10 cellular contexts compared by ENCODE assay signal in genomic region chrX:39969099-39969825, GRCh38.
DNase-seq lines count a peak whose midpoint lies in the region; ATAC-seq and TF ChIP-seq lines count a peak whose summit lies in the region.
"Had no signal": no experiment of that assay in that cellular context is flagged by ENCODE, and none has a peak within 500 bp of the region (broad histone marks: within the 10 kb centered on the region; RNA-seq: fewer than 3 reads in every experiment).

No MANE protein-coding gene starts in this region.

- intact Hi-C loops in left ventricle myocardium inferior (cut with micrococcal nuclease): no loop called here

- H3K9me3 ChIP-seq in left ventricle myocardium inferior (replicated peaks) (no peaks in the 10 kb centered on the region), right atrium auricular region (peaks cover 0 to 19% of the 10 kb centered on the region in 2 donors), esophagus (ENCODE audit: control insufficient read depth in 2 of 2, insufficient read depth in 1 of 2, low read depth in 1 of 2, low read length in 1 of 2) (peaks cover 0 to 4% of the 10 kb centered on the region in 2 donors), upper lobe of left lung (peaks cover 0 to 14% (median 0%) of the 10 kb centered on the region in 4 donors)
- H3K9me3 ChIP-seq: adrenal gland had no signal

- peaks cover 23% of the 10 kb centered on the region for H3K4me1 Mint-ChIP-seq in T-helper 1 cell treated with Interleukin-12 subunit alpha and Interleukin-12 subunit beta and Interleukin-4 antibody, amounts not matched to agents 30 μg/mL and 1 μg/mL, for 36 hours (ENCODE audit: low read depth)

- DNase-seq in left ventricle myocardium inferior (no peak), right atrium auricular region (ENCODE audit: low spot score) (no peak), upper lobe of left lung (peak; percentile 29 to 39), SKM-1 (lab: John Stamatoyannopoulos, UW; ENCODE audit: unreplicated experiment) (no peak)
- DNase-seq: NCI-H1694 had no signal

- H3K36me3 ChIP-seq in left ventricle myocardium inferior: no peaks in the 10 kb centered on the region
- no peaks in the 10 kb centered on the region for H3K36me3 ChIP-seq in right atrium auricular region
- no peaks in the 10 kb centered on the region for H3K36me3 ChIP-seq in esophagus (ENCODE audit: control insufficient read depth in 2 of 2, insufficient read depth in 2 of 2, low read length in 1 of 2)
- no peaks in the 10 kb centered on the region for H3K36me3 ChIP-seq in upper lobe of left lung
- H3K36me3 ChIP-seq: adrenal gland had no signal

- peak overlapping the region; percentile 76 for H3K27ac ChIP-seq in left ventricle myocardium inferior (replicated peaks)
- H3K27ac ChIP-seq in right atrium auricular region: no peak overlapping the region
- peak overlapping the region; percentile 12 to 42 for H3K27ac ChIP-seq in esophagus (ENCODE audit: low read depth in 2 of 2, low read length in 1 of 2)
- H3K27ac ChIP-seq in upper lobe of left lung: peak overlapping the region; percentile 18 to 44 (median 30)

- WGBS in esophagus, 2 donors: 49 to 68% methylated on average over 16 of the region's 16 CpGs
- WGBS in upper lobe of left lung, 2 donors: 51% methylated on average over 14 of the region's 16 CpGs; no CpG with 5 or more reads in 1 of the 2 donors

- ATAC-seq in upper lobe of left lung (ENCODE audit: low FRiP score in 2 of 2) (no peak), GM18858 (IDR thresholded peaks at IDR 0.05; ENCODE audit: unreplicated experiment) (no peak)
- no peak for ATAC-seq in activated CD4-positive, CD25-positive, alpha-beta regulatory T cell treated with anti-CD3 and anti-CD28 coated beads, Interleukin-2, amount 50 U/mL, for 24 hours

- H3K27ac Mint-ChIP-seq in T-helper 1 cell treated with Interleukin-12 subunit alpha and Interleukin-12 subunit beta and Interleukin-4 antibody, amounts not matched to agents 30 μg/mL and 1 μg/mL, for 36 hours: peak overlapping the region; percentile 72

- no peak for TF ChIP-seq POLR2A in upper lobe of left lung (IDR thresholded peaks at IDR 0.05)

- H3K9me3 Mint-ChIP-seq in T-helper 1 cell treated with Interleukin-12 subunit alpha and Interleukin-12 subunit beta and Interleukin-4 antibody, amounts not matched to agents 30 μg/mL and 1 μg/mL, for 36 hours: peaks cover 7% of the 10 kb centered on the region

- peaks cover 5% of the 10 kb centered on the region for H3K36me3 Mint-ChIP-seq in T-helper 1 cell treated with Interleukin-12 subunit alpha and Interleukin-12 subunit beta and Interleukin-4 antibody, amounts not matched to agents 30 μg/mL and 1 μg/mL, for 36 hours (ENCODE audit: low read depth)

- TF ChIP-seq CTCF in left ventricle myocardium inferior (IDR thresholded peaks at IDR 0.05; ENCODE audit: borderline replicate concordance) (no peak), right atrium auricular region (IDR thresholded peaks at IDR 0.05) (no peak), upper lobe of left lung (IDR thresholded peaks at IDR 0.05) (no peak)

- no peaks in the 10 kb centered on the region for H3K27me3 ChIP-seq in left ventricle myocardium inferior (ENCODE audit: low read depth)
- no peaks in the 10 kb centered on the region for H3K27me3 ChIP-seq in right atrium auricular region
- H3K27me3 ChIP-seq in esophagus (ENCODE audit: control insufficient read depth in 1 of 2, insufficient read depth in 2 of 2, low read length in 2 of 2): no peaks in the 10 kb centered on the region
- H3K27me3 ChIP-seq in upper lobe of left lung: no peaks in the 10 kb centered on the region

- no peaks in the 10 kb centered on the region for H3K27me3 Mint-ChIP-seq in T-helper 1 cell treated with Interleukin-12 subunit alpha and Interleukin-12 subunit beta and Interleukin-4 antibody, amounts not matched to agents 30 μg/mL and 1 μg/mL, for 36 hours (ENCODE audit: low read depth)

- no peak for TF ChIP-seq EP300 in upper lobe of left lung (IDR thresholded peaks at IDR 0.05)

- H3K4me3 Mint-ChIP-seq in T-helper 1 cell treated with Interleukin-12 subunit alpha and Interleukin-12 subunit beta and Interleukin-4 antibody, amounts not matched to agents 30 μg/mL and 1 μg/mL, for 36 hours: no peak overlapping the region

- no peak overlapping the region for H3K4me3 ChIP-seq in left ventricle myocardium inferior
- H3K4me3 ChIP-seq in right atrium auricular region: no peak overlapping the region
- no peak overlapping the region for H3K4me3 ChIP-seq in esophagus (ENCODE audit: low read depth in 1 of 2, low read length in 2 of 2)
- H3K4me3 ChIP-seq in upper lobe of left lung: no peak overlapping the region
- H3K4me3 ChIP-seq: adrenal gland had no signal

- H3K4me1 ChIP-seq in left ventricle myocardium inferior: peaks cover 6% of the 10 kb centered on the region
- H3K4me1 ChIP-seq in right atrium auricular region: no peaks in the 10 kb centered on the region
- peaks cover 0 to 4% of the 10 kb centered on the region in 2 donors for H3K4me1 ChIP-seq in esophagus (ENCODE audit: control insufficient read depth in 2 of 2, insufficient read depth in 2 of 2, low read length in 1 of 2)
- H3K4me1 ChIP-seq in upper lobe of left lung: peaks cover 0 to 8% (median 3%) of the 10 kb centered on the region in 4 donors
- H3K4me1 ChIP-seq: adrenal gland had no signal

Comparison
In these comparisons a context has a peak if more than half of its experiments do, and no peak if none do; other contexts are left out.
1. H3K27ac ChIP-seq: peak in left ventricle myocardium inferior (single experiment), esophagus (2 of 2) and upper lobe of left lung (4 of 4); none in right atrium auricular region (0 of 2).
2. DNase-seq: peak in upper lobe of left lung (2 of 2); none in left ventricle myocardium inferior (single experiment), right atrium auricular region (single experiment) and SKM-1 (single experiment).